ENCODE assay signal across 1 cellular context in genomic region chr1:226725870-226726212, GRCh38.
TF ChIP-seq lines count a peak whose summit lies in the region.

No MANE protein-coding gene starts in this region.

TF ChIP-seq in SK-N-SH treated with all-trans-retinoic acid at 6 μM for 48 hours, 23 proteins besides CTCF, POLR2A, EP300 and RAD21 (continued from another document):
- no peak for TF ChIP-seq ESRRG (CRISPR knock-in tag; IDR thresholded peaks at IDR 0.05)
- no peak for TF ChIP-seq ZNF8 (CRISPR knock-in tag; IDR thresholded peaks at IDR 0.05)
- no peak for TF ChIP-seq CSRNP3 (CRISPR knock-in tag; IDR thresholded peaks at IDR 0.05)
- TF ChIP-seq ZC3H10 (CRISPR knock-in tag; IDR thresholded peaks at IDR 0.05): no peak
- TF ChIP-seq SNAI2 (CRISPR knock-in tag; IDR thresholded peaks at IDR 0.05): no peak
- TF ChIP-seq ZNF70 (CRISPR knock-in tag; IDR thresholded peaks at IDR 0.05): no peak
- no peak for TF ChIP-seq TOX (CRISPR knock-in tag; IDR thresholded peaks at IDR 0.05; ENCODE audit: borderline replicate concordance)
- TF ChIP-seq ZNF565 (CRISPR knock-in tag; conservative IDR thresholded peaks at IDR 0.05; ENCODE audit: low read depth): no peak
- TF ChIP-seq ZFP30 (CRISPR knock-in tag; IDR thresholded peaks at IDR 0.05): no peak
- TF ChIP-seq RARB (CRISPR knock-in tag; IDR thresholded peaks at IDR 0.05): no peak
